ENCODE assay signal across 24 cellular contexts in genomic region chr3:52034651-52035050, GRCh38.
"Had no signal": no experiment of that assay in that cellular context is flagged by ENCODE, and none has a peak within 500 bp of the region (broad histone marks: within the 10 kb centered on the region; RNA-seq: fewer than 3 reads in every experiment).

No MANE protein-coding gene starts in this region.

- DNase-seq: dermis blood vessel endothelial cell; effector memory CD8-positive, alpha-beta T cell; erythroblast; kidney; natural killer cell; stimulated activated CD4-positive, alpha-beta T cell treated with anti-CD3 and anti-CD28 coated beads, Interleukin-2, amount 100 ng/mL, for 24 hours; stimulated activated CD4-positive, alpha-beta T cell treated with anti-CD3 and anti-CD28 coated beads, Interleukin-4, amount 100 ng/mL, for 24 hours; stimulated activated naive CD8-positive, alpha-beta T cell treated with anti-CD3 and anti-CD28 coated beads, Interleukin-15, Interleukin-2, amounts not matched to agents 100 U/mL and 50 U/mL, for 24 hours; upper lobe of left lung had no signal

- H3K4me1 ChIP-seq: parathyroid adenoma had no signal

- H3K36me3 Mint-ChIP-seq: memory B cell; natural killer cell; stimulated activated memory B cell treated with anti-CD40 and anti-IgM and Interleukin-4, amounts not matched to agents 10 μg/mL and 1 μg/mL and 100 μg/mL, for 72 hours had no signal

- ATAC-seq: effector memory CD8-positive, alpha-beta T cell; left lobe of liver; natural killer cell; sciatic nerve; stimulated activated memory B cell treated with anti-CD40 and anti-IgM and Interleukin-4, amounts not matched to agents 10 μg/mL and 1 μg/mL and 100 μg/mL, for 72 hours; stimulated activated naive CD8-positive, alpha-beta T cell treated with anti-CD3 and anti-CD28 coated beads, Interleukin-15, Interleukin-2, amounts not matched to agents 100 U/mL and 50 U/mL, for 24 hours had no signal

- H3K4me2 ChIP-seq: smooth muscle cell had no signal

- H3K4me1 Mint-ChIP-seq: natural killer cell had no signal

- H3K27ac Mint-ChIP-seq: effector memory CD8-positive, alpha-beta T cell; memory B cell; natural killer cell; progenitor cell of endocrine pancreas; stimulated activated memory B cell treated with anti-CD40 and anti-IgM and Interleukin-4, amounts not matched to agents 10 μg/mL and 1 μg/mL and 100 μg/mL, for 72 hours had no signal

- H3K4me3 ChIP-seq: coronary artery, lung, smooth muscle cell, thoracic aorta, tibial nerve, upper lobe of left lung had no signal

- H3K27me3 Mint-ChIP-seq: effector memory CD8-positive, alpha-beta T cell; memory B cell had no signal

- H3K27ac ChIP-seq: coronary artery, parathyroid adenoma, thoracic aorta, upper lobe of left lung had no signal

- H3K79me2 ChIP-seq: parathyroid adenoma had no signal

- H3K9me3 ChIP-seq: thoracic aorta, tibial nerve, upper lobe of left lung had no signal

- H3K4me3 Mint-ChIP-seq: effector memory CD8-positive, alpha-beta T cell; memory B cell; natural killer cell; neural crest cell; stimulated activated memory B cell treated with anti-CD40 and anti-IgM and Interleukin-4, amounts not matched to agents 10 μg/mL and 1 μg/mL and 100 μg/mL, for 72 hours had no signal

- H3K9ac ChIP-seq: parathyroid adenoma had no signal

- H3K36me3 ChIP-seq: thoracic aorta, tibial nerve, upper lobe of left lung had no signal

- FAIRE-seq: endometrium, frontal cortex, kidney, urothelium cell line had no signal

- H3K9me3 Mint-ChIP-seq: effector memory CD8-positive, alpha-beta T cell; memory B cell; natural killer cell; neural crest cell had no signal

- H2AFZ ChIP-seq: parathyroid adenoma had no signal

- H3K27me3 ChIP-seq: tibial nerve, upper lobe of left lung had no signal
